ENCODE assay signal across 27 cellular contexts in genomic region chr19:7264858-7265257, GRCh38. TPM values are rescaled to one million over a fixed set of nuclear protein-coding genes. Genes with fewer than 3 reads are reported as not detected.
A peak's percentile ranks its signal among the peaks of the same experiment; 100 is the strongest.
DNase-seq lines count a peak whose midpoint lies in the region; ATAC-seq, FAIRE-seq and TF ChIP-seq lines count a peak whose summit lies in the region.
"Had no signal": no experiment of that assay in that cellular context is flagged by ENCODE, and none has a peak within 500 bp of the region (broad histone marks: within the 10 kb centered on the region; RNA-seq: fewer than 3 reads in every experiment).

No MANE protein-coding gene starts in this region.

- TF ChIP-seq CTCF in C4-2B (conservative IDR thresholded peaks at IDR 0.05) (no peak), K562 (IDR thresholded peaks at IDR 0.05 in 2 of 3, conservative IDR thresholded peaks at IDR 0.05 in 1 of 3; ENCODE audit: insufficient read depth in 2 of 3, low read depth in 1 of 3, low read length in 3 of 3) (no peak), neutrophil (IDR thresholded peaks at IDR 0.05) (no peak), thoracic aorta (IDR thresholded peaks at IDR 0.05) (no peak)

- CTCF ChIA-PET in K562 (lab: Yijun Ruan, JAX; ENCODE audit: low intra/inter-chr PET ratio), result no interaction called here

- no peak for TF ChIP-seq RAD21 in K562 (CRISPR knock-in tag; conservative IDR thresholded peaks at IDR 0.05 in 1 of 2, IDR thresholded peaks at IDR 0.05 in 1 of 2)

- H3K9me3 ChIP-seq in K562 (replicated peaks; ENCODE audit: control insufficient read depth, insufficient read depth, low read depth, low read length) (no peaks in the 10 kb centered on the region), neutrophil (no peaks in the 10 kb centered on the region), thoracic aorta (no peaks in the 10 kb centered on the region), GM23248 (ENCODE audit: low read depth) (no peaks in the 10 kb centered on the region)
- H3K9me3 ChIP-seq: left lung, Peyer's patch had no signal

- no peak for FAIRE-seq in K562 (lab: Jason Lieb, UNC)
- FAIRE-seq: H54, islet of Langerhans had no signal

- H3K4me1 ChIP-seq in K562 (replicated peaks in 1 of 2; ENCODE audit: control insufficient read depth in 2 of 2, insufficient read depth in 2 of 2, low read length in 2 of 2), result no peaks in the 10 kb centered on the region
- H3K4me1 ChIP-seq in neutrophil (ENCODE audit: control insufficient read depth in 1 of 2, insufficient read depth in 1 of 2, low read depth in 1 of 2, low read length in 1 of 2), result peaks cover 24 to 35% of the 10 kb centered on the region in 2 experiments
- peaks cover 5 to 56% of the 10 kb centered on the region in 2 donors for H3K4me1 ChIP-seq in thoracic aorta (ENCODE audit: control insufficient read depth in 1 of 2, low read depth in 2 of 2)
- H3K4me1 ChIP-seq in GM23248 (ENCODE audit: insufficient read depth), result no peaks in the 10 kb centered on the region

- H3K36me3 ChIP-seq in K562 (ENCODE audit: control insufficient read depth, insufficient read depth, low read length) (no peaks in the 10 kb centered on the region), neutrophil (no peaks in the 10 kb centered on the region), thoracic aorta (peaks cover 14% of the 10 kb centered on the region), GM23248 (ENCODE audit: low read depth) (0 out of 2 replicates have a peak, but pooled peaks cover 7% of the 10 kb centered on the region)

- peaks cover 13 to 35% of the 10 kb centered on the region in 2 experiments for H3K27me3 ChIP-seq in K562 (ENCODE audit: control insufficient read depth in 2 of 2, insufficient read depth in 2 of 2, low read length in 2 of 2)
- H3K27me3 ChIP-seq in neutrophil, result no peaks in the 10 kb centered on the region
- no peaks in the 10 kb centered on the region for H3K27me3 ChIP-seq in thoracic aorta (replicated peaks; ENCODE audit: insufficient read depth)
- no peaks in the 10 kb centered on the region for H3K27me3 ChIP-seq in GM23248 (replicated peaks; ENCODE audit: insufficient read depth)
- H3K27me3 ChIP-seq: left lung, Peyer's patch, spleen had no signal

- TF ChIP-seq EP300 in K562 (IDR thresholded peaks at IDR 0.05; ENCODE audit: low read length), result no peak

- H3K9ac ChIP-seq in K562 (ENCODE audit: insufficient read depth in 1 of 2, low read depth in 2 of 2, low read length in 2 of 2) (no peak overlapping the region), GM23248 (no peak overlapping the region)

- intact Hi-C loops in K562 (cut with micrococcal nuclease), result no loop called here

- H4K20me1 ChIP-seq in K562 (replicated peaks; ENCODE audit: control insufficient read depth, insufficient read depth, low read length) (0 out of 2 replicates have a peak, but pooled peaks cover 5% of the 10 kb centered on the region), GM23248 (ENCODE audit: insufficient read depth) (no peaks in the 10 kb centered on the region)

- H3K4me3 ChIP-seq in K562 (no peak overlapping the region), neutrophil (ENCODE audit: low read depth in 1 of 2, low read length in 1 of 2) (no peak overlapping the region), thoracic aorta (no peak overlapping the region), GM23248 (no peak overlapping the region)
- H3K4me3 ChIP-seq: left lung, Peyer's patch had no signal

- POLR2A ChIA-PET in K562 (lab: Yijun Ruan, JAX), result no interaction called here

- no TSS peak for BruUV-seq in K562 (replicated peaks; lab: Mats Ljungman, UMichigan)

- ATAC-seq in K562 (no peak), thoracic aorta (ENCODE audit: insufficient number of reproducible peaks, low FRiP score, low read depth) (no peak), HG03571 (IDR thresholded peaks at IDR 0.05; ENCODE audit: unreplicated experiment) (no peak)
- ATAC-seq: right cardiac atrium; stimulated activated naive CD8-positive, alpha-beta T cell treated with anti-CD3 and anti-CD28 coated beads, Interleukin-15, amount 100 ng/mL, for 72 hours had no signal

- no peak for DNase-seq in K562 (ENCODE audit: extremely low read depth in 1 of 4, low spot score in 3 of 4)
- no peak for DNase-seq in thoracic aorta (ENCODE audit: low spot score)
- no peak for DNase-seq in nucleus accumbens (lab: John Stamatoyannopoulos, UW)
- no peak for DNase-seq in GM23248
- DNase-seq in activated T-cell treated with anti-CD3 and anti-CD28 coated beads for 4 hours, result no peak
- DNase-seq: activated CD4-positive, alpha-beta memory T cell treated with anti-CD3 and anti-CD28 coated beads for 36 hours; activated CD4-positive, alpha-beta T cell treated with anti-CD3 and anti-CD28 coated beads for 1 hour; activated naive CD4-positive, alpha-beta T cell treated with anti-CD3 and anti-CD28 coated beads, Interleukin-2, amount 10 ng/mL, durations not matched to agents 7 days and 5 days; amniotic stem cell; CD8-positive, alpha-beta memory T cell; effector CD4-positive, alpha-beta T cell; Karpas-422; left lung; NCI-H1436 treated with DMSO at 0.1 percent for 48 hours; NCI-H226; NCI-H748 treated with DMSO at 0.1 percent for 48 hours; Peyer's patch; right cardiac atrium; SHP77; spleen; stimulated activated CD8-positive, alpha-beta memory T cell treated with anti-CD3 and anti-CD28 coated beads, Interleukin-4, amount 100 ng/mL, for 48 hours; stimulated activated naive CD8-positive, alpha-beta T cell treated with anti-CD3 and anti-CD28 coated beads, Interleukin-15, amount 100 ng/mL, for 72 hours had no signal

- H3K79me2 ChIP-seq in K562 (ENCODE audit: control insufficient read depth, insufficient read depth, low read length) (no peaks in the 10 kb centered on the region), GM23248 (ENCODE audit: insufficient read depth) (peaks cover 8% of the 10 kb centered on the region)

- no peaks in the 10 kb centered on the region for H3F3A ChIP-seq in GM23248 (ENCODE audit: insufficient read depth)

- H3K9me2 ChIP-seq in GM23248 (ENCODE audit: insufficient read depth), result no peaks in the 10 kb centered on the region

- H2AFZ ChIP-seq in K562 (ENCODE audit: low read depth, low read length) (no peak overlapping the region), GM23248 (no peak overlapping the region)

- H3K27ac ChIP-seq in C4-2B (peak overlapping the region; percentile 75), K562 (ENCODE audit: extremely low read depth, low read depth, low read length) (no peak overlapping the region), neutrophil (peak overlapping the region; percentile 71), thoracic aorta (peak overlapping the region; percentile 17 to 35), GM23248 (no peak overlapping the region)
- H3K27ac ChIP-seq: Peyer's patch had no signal

- no peak overlapping the region for H3K4me2 ChIP-seq in K562 (ENCODE audit: insufficient read depth, low read length)
- no peak overlapping the region for H3K4me2 ChIP-seq in GM23248 (ENCODE audit: unreplicated experiment)

- in situ Hi-C loops in K562 (cut with MboI) (no loop called here), GM23248 (cut with MboI) (no loop called here)

- WGBS in K562 (ENCODE audit: insufficient coverage, low coverage, missing lambda C conversion rate), result 20% methylated on average over 4 of the region's 4 CpGs
- WGBS in GM23248 (ENCODE audit: low coverage in 1 of 2, low lambda C conversion rate in 2 of 2, missing lambda C conversion rate in 2 of 2), 2 experiments, result 94 to 98% methylated on average over 4 of the region's 4 CpGs

- H3K9me1 ChIP-seq in K562 (ENCODE audit: control insufficient read depth, insufficient read depth, low read length), result no peaks in the 10 kb centered on the region

- TF ChIP-seq POLR2A in K562 (conservative IDR thresholded peaks at IDR 0.05), result no peak

TF ChIP-seq in K562, 482 proteins besides CTCF, POLR2A, EP300 and RAD21:
- TF ChIP-seq RBM25 (IDR thresholded peaks at IDR 0.05; ENCODE audit: low read depth, low read length, severe bottlenecking), result peak; percentile 31
- TF ChIP-seq ZNF717 (CRISPR knock-in tag; IDR thresholded peaks at IDR 0.05), result no peak

RNA-seq across cellular contexts. Expression of gene INSR, which starts 29.4 kb away (rescaled TPM):
- total RNA-seq in K562 (2011; cell fraction: chromatin; rRNA removed; ENCODE audit: low replicate concordance), result 5.3 and 10.3 TPM in 2 replicates
- total RNA-seq in K562 (2011; cell fraction: nucleolus; rRNA removed), result 7.0 and 8.5 TPM in 2 replicates
- total RNA-seq in K562 (2011; cell fraction: nucleoplasm; rRNA removed), result 5.2 and 5.3 TPM in 2 replicates
- total RNA-seq in K562 (2014; rRNA removed) (0.41 and 0.94 TPM in 2 replicates), K562 (2014; rRNA removed; fragmentation: Illumina TruSeq; extraction: Trizol) (0.29 and 0.57 TPM in 2 replicates), K562 (2015; rRNA removed; fragmentation: Illumina TruSeq; extraction: Trizol) (0.11 and 0.57 TPM in 2 replicates), K562 (2021) (0.69 and 0.94 TPM in 2 replicates), thoracic aorta (100 to 1,000 TPM; 102 to 116 TPM)
- polyA plus RNA-seq in K562 (2011; rRNA removed) (0.60 and 0.83 TPM in 2 replicates), K562 (2014; fragmentation: Illumina TruSeq; extraction: Trizol) (0.43 and 0.79 TPM in 2 replicates), K562 (2014; fragmentation: Nextera tagmentation; extraction: Ambion mirVana) (under 1 TPM; 0.04 to 0.07 TPM), K562 (2014; rRNA removed) (0.42 and 0.88 TPM in 2 replicates), GM23248 (2016; fragmentation: Nextera tagmentation; extraction: Ambion mirVana) (5.8 and 6.2 TPM in 2 replicates)
- 0.68 and 0.82 TPM in 2 replicates for polyA plus RNA-seq in K562 (2011; cell fraction: cytosol; rRNA removed)
- polyA plus RNA-seq in K562 (2011; cell fraction: nucleus; rRNA removed), result 0.72 and 1.2 TPM in 2 replicates
- polyA plus RNA-seq in K562 (2012), result 0.26 and 1.1 TPM in 2 replicates
- 3.1 and 3.3 TPM in 2 replicates for polyA minus RNA-seq in K562 (2011; rRNA and poly(A)+ RNA removed)
- polyA minus RNA-seq in K562 (2011; cell fraction: cytosol; rRNA and poly(A)+ RNA removed), result 0.76 and 1.2 TPM in 2 replicates
- polyA minus RNA-seq in K562 (2011; cell fraction: nucleus; rRNA and poly(A)+ RNA removed), result 1.8 and 2.1 TPM in 2 replicates
- 11.7 and 13.0 TPM in 2 replicates for total RNA-seq in GM23248 (2014; rRNA removed; shearing (Covaris generic))
- polyA plus RNA-seq: CD8-positive, alpha-beta memory T cell had no signal

Comparison
In these comparisons a context has a peak if more than half of its experiments do, and no peak if none do; other contexts are left out.
1. H3K27ac ChIP-seq: peak in C4-2B (single experiment), neutrophil (single experiment) and thoracic aorta (2 of 2); none in K562 (single experiment) and GM23248 (single experiment).